1 cellular context compared by ENCODE assay signal in genomic region chr1:108962681-108963051, GRCh38.
TF ChIP-seq lines count a peak whose summit lies in the region.

No MANE protein-coding gene starts in this region.

TF ChIP-seq in K562, 482 proteins besides CTCF, POLR2A, EP300 and RAD21 (continued from another document):
- TF ChIP-seq, protein P1, sequence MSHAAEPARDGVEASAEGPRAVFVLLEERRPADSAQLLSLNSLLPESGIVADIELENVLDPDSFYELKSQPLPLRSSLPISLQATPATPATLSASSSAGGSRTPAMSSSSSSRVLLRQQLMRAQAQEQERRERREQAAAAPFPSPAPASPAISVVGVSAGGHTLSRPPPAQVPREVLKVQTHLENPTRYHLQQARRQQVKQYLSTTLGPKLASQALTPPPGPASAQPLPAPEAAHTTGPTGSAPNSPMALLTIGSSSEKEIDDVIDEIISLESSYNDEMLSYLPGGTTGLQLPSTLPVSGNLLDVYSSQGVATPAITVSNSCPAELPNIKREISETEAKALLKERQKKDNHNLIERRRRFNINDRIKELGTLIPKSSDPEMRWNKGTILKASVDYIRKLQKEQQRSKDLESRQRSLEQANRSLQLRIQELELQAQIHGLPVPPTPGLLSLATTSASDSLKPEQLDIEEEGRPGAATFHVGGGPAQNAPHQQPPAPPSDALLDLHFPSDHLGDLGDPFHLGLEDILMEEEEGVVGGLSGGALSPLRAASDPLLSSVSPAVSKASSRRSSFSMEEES (CRISPR knock-in tag; IDR thresholded peaks at IDR 0.05): no peak
- TF ChIP-seq, protein P2, sequence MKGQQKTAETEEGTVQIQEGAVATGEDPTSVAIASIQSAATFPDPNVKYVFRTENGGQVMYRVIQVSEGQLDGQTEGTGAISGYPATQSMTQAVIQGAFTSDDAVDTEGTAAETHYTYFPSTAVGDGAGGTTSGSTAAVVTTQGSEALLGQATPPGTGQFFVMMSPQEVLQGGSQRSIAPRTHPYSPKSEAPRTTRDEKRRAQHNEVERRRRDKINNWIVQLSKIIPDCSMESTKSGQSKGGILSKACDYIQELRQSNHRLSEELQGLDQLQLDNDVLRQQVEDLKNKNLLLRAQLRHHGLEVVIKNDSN (CRISPR knock-in tag; IDR thresholded peaks at IDR 0.05): no peak
- no peak for TF ChIP-seq CHD2 (IDR thresholded peaks at IDR 0.05; ENCODE audit: low read depth, low read length)
- TF ChIP-seq KLF1 (tag; IDR thresholded peaks at IDR 0.05): no peak
- no peak for TF ChIP-seq ZNF512 (tag; IDR thresholded peaks at IDR 0.05)
- TF ChIP-seq MAFF (IDR thresholded peaks at IDR 0.05; ENCODE audit: low read length): peak; percentile 58
- TF ChIP-seq ELF1 (tag; IDR thresholded peaks at IDR 0.05): peak; percentile 80
- TF ChIP-seq, protein P3, sequence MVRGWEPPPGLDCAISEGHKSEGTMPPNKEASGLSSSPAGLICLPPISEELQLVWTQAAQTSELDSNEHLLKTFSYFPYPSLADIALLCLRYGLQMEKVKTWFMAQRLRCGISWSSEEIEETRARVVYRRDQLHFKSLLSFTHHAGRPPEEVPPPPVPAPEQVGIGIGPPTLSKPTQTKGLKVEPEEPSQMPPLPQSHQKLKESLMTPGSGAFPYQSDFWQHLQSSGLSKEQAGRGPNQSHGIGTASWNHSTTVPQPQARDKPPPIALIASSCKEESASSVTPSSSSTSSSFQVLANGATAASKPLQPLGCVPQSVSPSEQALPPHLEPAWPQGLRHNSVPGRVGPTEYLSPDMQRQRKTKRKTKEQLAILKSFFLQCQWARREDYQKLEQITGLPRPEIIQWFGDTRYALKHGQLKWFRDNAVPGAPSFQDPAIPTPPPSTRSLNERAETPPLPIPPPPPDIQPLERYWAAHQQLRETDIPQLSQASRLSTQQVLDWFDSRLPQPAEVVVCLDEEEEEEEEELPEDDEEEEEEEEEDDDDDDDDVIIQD (CRISPR knock-in tag; IDR thresholded peaks at IDR 0.05): no peak
- TF ChIP-seq, protein P4, sequence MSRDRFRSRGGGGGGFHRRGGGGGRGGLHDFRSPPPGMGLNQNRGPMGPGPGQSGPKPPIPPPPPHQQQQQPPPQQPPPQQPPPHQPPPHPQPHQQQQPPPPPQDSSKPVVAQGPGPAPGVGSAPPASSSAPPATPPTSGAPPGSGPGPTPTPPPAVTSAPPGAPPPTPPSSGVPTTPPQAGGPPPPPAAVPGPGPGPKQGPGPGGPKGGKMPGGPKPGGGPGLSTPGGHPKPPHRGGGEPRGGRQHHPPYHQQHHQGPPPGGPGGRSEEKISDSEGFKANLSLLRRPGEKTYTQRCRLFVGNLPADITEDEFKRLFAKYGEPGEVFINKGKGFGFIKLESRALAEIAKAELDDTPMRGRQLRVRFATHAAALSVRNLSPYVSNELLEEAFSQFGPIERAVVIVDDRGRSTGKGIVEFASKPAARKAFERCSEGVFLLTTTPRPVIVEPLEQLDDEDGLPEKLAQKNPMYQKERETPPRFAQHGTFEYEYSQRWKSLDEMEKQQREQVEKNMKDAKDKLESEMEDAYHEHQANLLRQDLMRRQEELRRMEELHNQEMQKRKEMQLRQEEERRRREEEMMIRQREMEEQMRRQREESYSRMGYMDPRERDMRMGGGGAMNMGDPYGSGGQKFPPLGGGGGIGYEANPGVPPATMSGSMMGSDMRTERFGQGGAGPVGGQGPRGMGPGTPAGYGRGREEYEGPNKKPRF (IDR thresholded peaks at IDR 0.05; ENCODE audit: low read depth, low read length): no peak
- TF ChIP-seq EHMT2 (IDR thresholded peaks at IDR 0.05): no peak
- TF ChIP-seq NCOA1 (IDR thresholded peaks at IDR 0.05; ENCODE audit: low read depth): 0 out of 2 replicates have a peak, but pooled peaks have one; percentile 14
- TF ChIP-seq PPARD (CRISPR knock-in tag; IDR thresholded peaks at IDR 0.05): no peak
- TF ChIP-seq ZNF316 (IDR thresholded peaks at IDR 0.05): peak; percentile 75
- peak; percentile 75 for TF ChIP-seq C11orf30 (IDR thresholded peaks at IDR 0.05; ENCODE audit: low read depth)
- peak; percentile 44; the same call in 1 of the 2 replicates for TF ChIP-seq ETV1 (tag; conservative IDR thresholded peaks at IDR 0.05; ENCODE audit: low read depth)
- no peak for TF ChIP-seq ZNF140 (CRISPR knock-in tag; IDR thresholded peaks at IDR 0.05)
- peak; percentile 62; the same call in 1 of the 2 replicates for TF ChIP-seq GABPA (tag; conservative IDR thresholded peaks at IDR 0.05; ENCODE audit: low read depth)
- no peak for TF ChIP-seq CBX2 (IDR thresholded peaks at IDR 0.05; ENCODE audit: insufficient read depth, low read length, poor library complexity, severe bottlenecking)
- TF ChIP-seq POLR2G (IDR thresholded peaks at IDR 0.05; ENCODE audit: low read depth, low read length): no peak
- TF ChIP-seq NR1H2 (CRISPR knock-in tag; IDR thresholded peaks at IDR 0.05): no peak
- TF ChIP-seq HCFC1 (IDR thresholded peaks at IDR 0.05; ENCODE audit: low read depth, low read length): no peak
- TF ChIP-seq RBBP5 (IDR thresholded peaks at IDR 0.05; ENCODE audit: borderline replicate concordance, insufficient read depth, low read length, poor library complexity, severe bottlenecking): no peak
- no peak for TF ChIP-seq HDAC6 (IDR thresholded peaks at IDR 0.05; ENCODE audit: low read depth, low read length)
- TF ChIP-seq ZEB2 (IDR thresholded peaks at IDR 0.05): peak; percentile 54; the same call in 1 of the 2 replicates
- TF ChIP-seq, protein P5, sequence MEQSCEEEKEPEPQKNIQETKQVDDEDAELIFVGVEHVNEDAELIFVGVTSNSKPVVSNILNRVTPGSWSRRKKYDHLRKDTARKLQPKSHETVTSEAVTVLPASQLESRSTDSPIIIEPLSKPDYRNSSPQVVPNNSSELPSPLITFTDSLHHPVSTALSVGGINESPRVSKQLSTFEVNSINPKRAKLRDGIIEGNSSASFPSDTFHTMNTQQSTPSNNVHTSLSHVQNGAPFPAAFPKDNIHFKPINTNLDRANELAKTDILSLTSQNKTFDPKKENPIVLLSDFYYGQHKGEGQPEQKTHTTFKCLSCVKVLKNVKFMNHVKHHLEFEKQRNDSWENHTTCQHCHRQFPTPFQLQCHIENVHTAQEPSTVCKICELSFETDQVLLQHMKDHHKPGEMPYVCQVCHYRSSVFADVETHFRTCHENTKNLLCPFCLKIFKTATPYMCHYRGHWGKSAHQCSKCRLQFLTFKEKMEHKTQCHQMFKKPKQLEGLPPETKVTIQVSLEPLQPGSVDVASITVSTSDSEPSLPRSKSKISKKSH (CRISPR knock-in tag; IDR thresholded peaks at IDR 0.05): no peak
- no peak for TF ChIP-seq CBFA2T2 (conservative IDR thresholded peaks at IDR 0.05)
- TF ChIP-seq ZNF511 (CRISPR knock-in tag; IDR thresholded peaks at IDR 0.05): no peak
- TF ChIP-seq MTA2 (IDR thresholded peaks at IDR 0.05; ENCODE audit: low read depth): no peak
- peak; percentile 88 for TF ChIP-seq ZNF384 (IDR thresholded peaks at IDR 0.05; ENCODE audit: low read depth, low read length)
- no peak for TF ChIP-seq HDAC1 (IDR thresholded peaks at IDR 0.05)
- peak; percentile 48; the same call in 1 of the 2 replicates for TF ChIP-seq SMARCE1 (IDR thresholded peaks at IDR 0.05)
- peak; percentile 35; the same call in 1 of the 2 replicates for TF ChIP-seq NFATC3 (IDR thresholded peaks at IDR 0.05)
TF ChIP-seq in K562: peak in this region for 17.
